7 cellular contexts compared by ENCODE assay signal in the genomic region with DNA sequence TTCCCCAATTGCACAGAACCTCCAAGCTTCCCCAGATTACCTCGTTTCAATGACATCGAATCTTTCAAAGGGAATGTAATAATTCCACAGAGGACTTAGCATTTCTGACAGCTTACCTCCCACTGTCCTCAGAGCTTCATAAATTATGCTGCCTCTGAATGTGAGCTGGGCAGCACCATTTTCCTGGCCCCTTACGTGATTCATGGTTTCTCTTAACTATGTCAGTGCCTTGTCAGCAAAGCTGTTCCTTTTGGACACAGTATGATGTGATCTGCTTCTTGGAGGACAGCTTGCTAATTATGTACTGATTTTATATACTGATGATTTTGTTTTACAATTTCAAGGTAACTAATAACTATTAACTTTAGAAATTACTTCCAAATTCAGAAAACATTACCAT. TPM values are rescaled to one million over a fixed set of nuclear protein-coding genes. Genes with fewer than 3 reads are reported as not detected.
A peak's percentile ranks its signal among the peaks of the same experiment; 100 is the strongest.
DNase-seq lines count a peak whose midpoint lies in the region; ATAC-seq and TF ChIP-seq lines count a peak whose summit lies in the region.

No MANE protein-coding gene starts in this region.

- no peak for DNase-seq in HFFc6
- no peak for DNase-seq in SW480 (ENCODE audit: low spot score)
- DNase-seq in GM13976 (ENCODE audit: low spot score), result no peak
- DNase-seq in NCI-H446 treated with DMSO at 0.1 percent for 48 hours (lab: John Stamatoyannopoulos, UW), result no peak

- WGBS in gastroesophageal sphincter (ENCODE audit: low coverage in 1 of 2), 2 donors, result 0% methylated on average over 1 to 3 of the region's 3 CpGs

- H3K4me1 Mint-ChIP-seq in HFFc6 (ENCODE audit: low read depth), result peaks cover 43% of the 10 kb centered on the region

- no peaks in the 10 kb centered on the region for H3K36me3 ChIP-seq in gastroesophageal sphincter
- H3K36me3 ChIP-seq in skeletal muscle satellite cell (ENCODE audit: insufficient read depth, low read length), result no peaks in the 10 kb centered on the region

- TF ChIP-seq CTCF in HFFc6 (IDR thresholded peaks at IDR 0.05) (no peak), VCaP (conservative IDR thresholded peaks at IDR 0.05) (no peak), gastroesophageal sphincter (IDR thresholded peaks at IDR 0.05) (no peak), GM13976 (IDR thresholded peaks at IDR 0.05; ENCODE audit: borderline replicate concordance, control extremely low read depth, extremely low read depth, insufficient read depth, missing control alignments) (no peak)

- no peaks in the 10 kb centered on the region for H3K36me3 Mint-ChIP-seq in HFFc6 (ENCODE audit: low read depth)

- H3K27me3 Mint-ChIP-seq in HFFc6 (ENCODE audit: insufficient read depth), result no peaks in the 10 kb centered on the region

- H3K4me1 ChIP-seq in gastroesophageal sphincter (peaks cover 4 to 52% (median 11%) of the 10 kb centered on the region in 3 donors), skeletal muscle satellite cell (ENCODE audit: control insufficient read depth, insufficient read depth, low read length) (peaks cover 24% of the 10 kb centered on the region)

- H3K9me3 ChIP-seq in gastroesophageal sphincter, result no peaks in the 10 kb centered on the region
- H3K9me3 ChIP-seq in skeletal muscle satellite cell (replicated peaks; ENCODE audit: low read length), result no peaks in the 10 kb centered on the region

- peak overlapping the region; percentile 51 for H3K9ac ChIP-seq in skeletal muscle satellite cell (ENCODE audit: low read depth, low read length)

- H3K27me3 ChIP-seq in gastroesophageal sphincter (no peaks in the 10 kb centered on the region), skeletal muscle satellite cell (ENCODE audit: control insufficient read depth, insufficient read depth, low read length) (no peaks in the 10 kb centered on the region)

- peak overlapping the region; percentile 18 to 32 for H3K4me3 ChIP-seq in gastroesophageal sphincter
- H3K4me3 ChIP-seq in skeletal muscle satellite cell (ENCODE audit: low read length), result peak overlapping the region; percentile 58

- peak overlapping the region; percentile 82 for H3K27ac Mint-ChIP-seq in HFFc6

- H3K9me3 Mint-ChIP-seq in HFFc6, result no peaks in the 10 kb centered on the region

- ATAC-seq in gastroesophageal sphincter, result peak; percentile 57

- H3K4me2 ChIP-seq in skeletal muscle satellite cell (ENCODE audit: low read length), result peak overlapping the region; percentile 76

- TF ChIP-seq EP300 in gastroesophageal sphincter (IDR thresholded peaks at IDR 0.05), result no peak

- peak overlapping the region; percentile 57 for H3K27ac ChIP-seq in VCaP
- H3K27ac ChIP-seq in gastroesophageal sphincter, result peak overlapping the region; percentile 74 to 81 (median 80)

- TF ChIP-seq POLR2A in gastroesophageal sphincter (IDR thresholded peaks at IDR 0.05), result no peak

- peak overlapping the region; percentile 84 for H3K4me3 Mint-ChIP-seq in HFFc6

- in situ Hi-C loops in GM13976 (cut with MboI; ENCODE audit: low sequenced_read_pairs, unreplicated experiment), result no loop called here

RNA-seq across cellular contexts. Expression of gene SSBP2, which starts 27.7 kb away (rescaled TPM):
- 10 to 100 TPM; 21.0 to 28.6 (median 25.1) TPM for total RNA-seq in HFFc6 (2021; fragmentation: NEBNext Ultra II Directional; extraction: Animal tissue kit (Norgen Biotek cat#: 25700))
- total RNA-seq in gastroesophageal sphincter, result 100 to 1,000 TPM in 1 of 4 donors, 10 to 100 TPM in 3; 61.3 to 138 (median 79.5) TPM
- total RNA-seq in skeletal muscle satellite cell (2012; rRNA removed), result 13.5 and 19.3 TPM in 2 replicates
